In the genomic region with DNA sequence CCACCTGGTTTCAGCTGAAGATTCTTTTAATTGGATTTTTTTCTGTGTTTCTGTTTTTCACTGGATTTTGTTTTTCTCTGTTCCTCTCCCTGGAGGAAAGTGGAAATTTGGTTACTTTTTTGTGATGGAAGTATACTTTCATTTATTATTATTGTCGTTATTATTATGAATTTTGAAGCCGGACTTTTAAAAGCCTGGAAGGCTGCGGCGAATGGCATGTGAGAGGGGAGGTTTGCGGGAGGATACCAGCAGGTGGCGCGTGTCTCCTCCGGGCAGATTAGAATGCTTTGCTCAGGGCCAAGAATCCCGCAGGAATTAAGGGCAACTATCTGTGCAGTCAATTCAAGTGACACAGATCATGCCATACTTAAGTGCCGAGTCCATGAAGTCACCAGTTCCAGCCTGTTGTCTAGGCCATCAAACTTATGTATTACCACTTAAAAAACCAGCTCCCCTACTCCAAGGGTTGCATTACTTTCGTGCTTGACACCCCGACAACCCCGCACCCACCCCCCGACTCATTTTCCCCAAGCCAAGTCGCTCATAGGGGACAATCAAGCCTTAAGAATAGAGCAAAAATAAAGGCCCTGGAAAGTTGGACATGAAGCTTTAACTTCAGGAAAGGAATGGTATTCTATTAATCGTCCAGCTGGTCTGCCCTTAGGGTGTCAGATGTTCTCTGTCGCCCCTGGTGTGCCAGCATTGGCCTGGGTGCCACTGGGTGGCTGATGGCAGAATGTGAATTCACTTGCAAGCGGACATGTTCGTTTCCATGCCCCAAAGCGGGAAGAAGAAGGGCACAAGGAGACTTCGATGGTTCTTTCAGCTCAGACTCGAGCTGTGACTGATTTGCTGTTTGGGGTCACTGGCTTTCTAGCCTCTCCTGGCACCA, we compare ENCODE assay signal across 1 cellular context.
TF ChIP-seq lines count a peak whose summit lies in the region.

No MANE protein-coding gene starts in this region.

TF ChIP-seq in GM23338, 12 proteins besides CTCF, POLR2A, EP300 and RAD21 (continued from another document):
- TF ChIP-seq, protein P1, sequence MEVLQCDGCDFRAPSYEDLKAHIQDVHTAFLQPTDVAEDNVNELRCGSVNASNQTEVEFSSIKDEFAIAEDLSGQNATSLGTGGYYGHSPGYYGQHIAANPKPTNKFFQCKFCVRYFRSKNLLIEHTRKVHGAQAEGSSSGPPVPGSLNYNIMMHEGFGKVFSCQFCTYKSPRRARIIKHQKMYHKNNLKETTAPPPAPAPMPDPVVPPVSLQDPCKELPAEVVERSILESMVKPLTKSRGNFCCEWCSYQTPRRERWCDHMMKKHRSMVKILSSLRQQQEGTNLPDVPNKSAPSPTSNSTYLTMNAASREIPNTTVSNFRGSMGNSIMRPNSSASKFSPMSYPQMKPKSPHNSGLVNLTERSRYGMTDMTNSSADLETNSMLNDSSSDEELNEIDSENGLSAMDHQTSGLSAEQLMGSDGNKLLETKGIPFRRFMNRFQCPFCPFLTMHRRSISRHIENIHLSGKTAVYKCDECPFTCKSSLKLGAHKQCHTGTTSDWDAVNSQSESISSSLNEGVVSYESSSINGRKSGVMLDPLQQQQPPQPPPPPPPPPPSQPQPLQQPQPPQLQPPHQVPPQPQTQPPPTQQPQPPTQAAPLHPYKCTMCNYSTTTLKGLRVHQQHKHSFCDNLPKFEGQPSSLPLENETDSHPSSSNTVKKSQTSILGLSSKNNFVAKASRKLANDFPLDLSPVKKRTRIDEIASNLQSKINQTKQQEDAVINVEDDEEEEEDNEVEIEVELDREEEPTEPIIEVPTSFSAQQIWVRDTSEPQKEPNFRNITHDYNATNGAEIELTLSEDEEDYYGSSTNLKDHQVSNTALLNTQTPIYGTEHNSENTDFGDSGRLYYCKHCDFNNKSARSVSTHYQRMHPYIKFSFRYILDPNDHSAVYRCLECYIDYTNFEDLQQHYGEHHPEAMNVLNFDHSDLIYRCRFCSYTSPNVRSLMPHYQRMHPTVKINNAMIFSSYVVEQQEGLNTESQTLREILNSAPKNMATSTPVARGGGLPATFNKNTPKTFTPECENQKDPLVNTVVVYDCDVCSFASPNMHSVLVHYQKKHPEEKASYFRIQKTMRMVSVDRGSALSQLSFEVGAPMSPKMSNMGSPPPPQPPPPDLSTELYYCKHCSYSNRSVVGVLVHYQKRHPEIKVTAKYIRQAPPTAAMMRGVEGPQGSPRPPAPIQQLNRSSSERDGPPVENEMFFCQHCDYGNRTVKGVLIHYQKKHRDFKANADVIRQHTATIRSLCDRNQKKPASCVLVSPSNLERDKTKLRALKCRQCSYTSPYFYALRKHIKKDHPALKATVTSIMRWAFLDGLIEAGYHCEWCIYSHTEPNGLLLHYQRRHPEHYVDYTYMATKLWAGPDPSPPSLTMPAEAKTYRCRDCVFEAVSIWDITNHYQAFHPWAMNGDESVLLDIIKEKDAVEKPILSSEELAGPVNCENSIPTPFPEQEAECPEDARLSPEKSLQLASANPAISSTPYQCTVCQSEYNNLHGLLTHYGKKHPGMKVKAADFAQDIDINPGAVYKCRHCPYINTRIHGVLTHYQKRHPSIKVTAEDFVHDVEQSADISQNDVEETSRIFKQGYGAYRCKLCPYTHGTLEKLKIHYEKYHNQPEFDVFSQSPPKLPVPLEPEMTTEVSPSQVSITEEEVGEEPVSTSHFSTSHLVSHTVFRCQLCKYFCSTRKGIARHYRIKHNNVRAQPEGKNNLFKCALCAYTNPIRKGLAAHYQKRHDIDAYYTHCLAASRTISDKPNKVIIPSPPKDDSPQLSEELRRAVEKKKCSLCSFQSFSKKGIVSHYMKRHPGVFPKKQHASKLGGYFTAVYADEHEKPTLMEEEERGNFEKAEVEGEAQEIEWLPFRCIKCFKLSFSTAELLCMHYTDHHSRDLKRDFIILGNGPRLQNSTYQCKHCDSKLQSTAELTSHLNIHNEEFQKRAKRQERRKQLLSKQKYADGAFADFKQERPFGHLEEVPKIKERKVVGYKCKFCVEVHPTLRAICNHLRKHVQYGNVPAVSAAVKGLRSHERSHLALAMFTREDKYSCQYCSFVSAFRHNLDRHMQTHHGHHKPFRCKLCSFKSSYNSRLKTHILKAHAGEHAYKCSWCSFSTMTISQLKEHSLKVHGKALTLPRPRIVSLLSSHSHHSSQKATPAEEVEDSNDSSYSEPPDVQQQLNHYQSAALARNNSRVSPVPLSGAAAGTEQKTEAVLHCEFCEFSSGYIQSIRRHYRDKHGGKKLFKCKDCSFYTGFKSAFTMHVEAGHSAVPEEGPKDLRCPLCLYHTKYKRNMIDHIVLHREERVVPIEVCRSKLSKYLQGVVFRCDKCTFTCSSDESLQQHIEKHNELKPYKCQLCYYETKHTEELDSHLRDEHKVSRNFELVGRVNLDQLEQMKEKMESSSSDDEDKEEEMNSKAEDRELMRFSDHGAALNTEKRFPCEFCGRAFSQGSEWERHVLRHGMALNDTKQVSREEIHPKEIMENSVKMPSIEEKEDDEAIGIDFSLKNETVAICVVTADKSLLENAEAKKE (CRISPR knock-in tag; IDR thresholded peaks at IDR 0.05): no peak
- no peak for TF ChIP-seq POLR2AphosphoS5 (IDR thresholded peaks at IDR 0.05; ENCODE audit: low read depth)
